Comparison of ENCODE assay signal across 18 cellular contexts in the genomic region with DNA sequence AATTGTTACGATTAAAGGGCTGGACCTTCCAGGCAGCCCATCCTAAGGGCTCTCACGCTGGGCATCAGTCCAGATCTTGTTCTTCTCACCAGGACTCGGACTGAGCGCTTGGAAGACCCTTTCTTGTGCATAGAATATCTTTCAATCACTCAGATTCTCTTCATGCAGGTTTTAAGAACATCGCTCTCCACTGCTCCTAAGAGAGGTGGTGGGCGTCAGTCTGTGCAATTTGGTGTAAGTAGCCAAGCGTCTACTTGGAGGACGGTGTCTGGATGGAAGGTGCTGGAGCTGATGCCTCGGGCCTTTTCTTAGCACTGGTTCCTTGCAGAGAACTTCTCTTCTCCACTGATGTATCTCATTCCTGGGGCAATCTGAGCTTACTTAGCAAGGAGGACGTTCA.
"Had no signal": no experiment of that assay in that cellular context is flagged by ENCODE, and none has a peak within 500 bp of the region (broad histone marks: within the 10 kb centered on the region; RNA-seq: fewer than 3 reads in every experiment).

No MANE protein-coding gene starts in this region.

- H3K4me1 ChIP-seq: pancreas, thyroid gland had no signal

- H3K36me3 ChIP-seq: pancreas, thyroid gland had no signal

- H3K27me3 ChIP-seq: pancreas, thyroid gland had no signal

- H3K4me3 ChIP-seq: pancreas, thyroid gland had no signal

- H3K27ac ChIP-seq: pancreas, thyroid gland had no signal

- H3K9me3 Mint-ChIP-seq: neural crest cell; stimulated activated effector memory CD8-positive, alpha-beta T cell treated with anti-CD3 and anti-CD28 coated beads, Interleukin-12 subunit alpha, Interleukin-12 subunit beta, amount 100 ng/mL, for 72 hours had no signal

- H3K36me3 Mint-ChIP-seq: brain; stimulated activated effector memory CD8-positive, alpha-beta T cell treated with anti-CD3 and anti-CD28 coated beads, Interleukin-12 subunit alpha, Interleukin-12 subunit beta, amount 100 ng/mL, for 72 hours had no signal

- H3K4me3 Mint-ChIP-seq: brain, neural crest cell had no signal

- DNase-seq: activated CD4-positive, alpha-beta T cell treated with anti-CD3 and anti-CD28 coated beads, Interleukin-2, amount 50 U/mL, for 48 hours; activated CD4-positive, CD25-positive, alpha-beta regulatory T cell treated with anti-CD3 and anti-CD28 coated beads, Interleukin-2, amount 50 U/mL, for 72 hours; activated naive CD4-positive, alpha-beta T cell treated with Interleukin-2 at 50 U/mL for 16 hours; amniotic stem cell; central memory CD4-positive, alpha-beta T cell; cortex of kidney; effector memory CD4-positive, alpha-beta T cell; foreskin melanocyte; kidney glomerular epithelial cell; mesendoderm; pancreas; stimulated activated CD4-positive, alpha-beta T cell treated with anti-CD3 and anti-CD28 coated beads, Interleukin-12 subunit alpha, Interleukin-12 subunit beta, amount 100 ng/mL, for 4 hours; stimulated activated CD4-positive, alpha-beta T cell treated with anti-CD3 and anti-CD28 coated beads, Interleukin-2, amount 100 ng/mL, for 24 hours; T1000; thyroid gland had no signal

- H3K9me3 ChIP-seq: pancreas, thyroid gland had no signal

- ATAC-seq: pancreas had no signal

- H3K27ac Mint-ChIP-seq: stimulated activated effector memory CD8-positive, alpha-beta T cell treated with anti-CD3 and anti-CD28 coated beads, Interleukin-12 subunit alpha, Interleukin-12 subunit beta, amount 100 ng/mL, for 72 hours had no signal
